In the genomic region with DNA sequence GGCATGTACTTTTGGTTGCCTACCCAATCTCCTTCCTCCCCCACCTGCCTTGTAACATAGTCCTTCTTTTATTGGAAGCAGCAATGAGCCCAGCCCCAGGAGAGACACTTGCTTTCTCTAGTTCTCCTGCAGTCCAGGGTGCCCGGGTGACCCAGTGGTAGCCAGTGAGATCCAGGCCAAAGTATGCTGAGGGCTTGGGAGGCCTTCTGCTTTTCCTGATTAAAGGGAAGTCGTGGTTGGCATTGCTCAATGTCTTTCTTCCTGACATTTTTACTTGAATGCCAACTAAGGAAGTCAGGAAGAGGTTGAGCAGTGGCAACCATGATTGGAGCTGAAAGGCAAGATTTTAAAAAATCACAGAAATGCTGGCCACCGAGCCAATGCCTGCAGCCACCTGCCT, we compare ENCODE assay signal across 19 cellular contexts. TPM values are rescaled to one million over a fixed set of nuclear protein-coding genes. Genes with fewer than 3 reads are reported as not detected.
DNase-seq lines count a peak whose midpoint lies in the region; ATAC-seq, FAIRE-seq and TF ChIP-seq lines count a peak whose summit lies in the region.
"Had no signal": no experiment of that assay in that cellular context is flagged by ENCODE, and none has a peak within 500 bp of the region (broad histone marks: within the 10 kb centered on the region; RNA-seq: fewer than 3 reads in every experiment).

No MANE protein-coding gene starts in this region.

- H3K4me1 ChIP-seq in right lobe of liver (no peaks in the 10 kb centered on the region), HepG2 (ENCODE audit: insufficient read depth, low read length) (no peaks in the 10 kb centered on the region)
- H3K4me1 ChIP-seq: A549, body of pancreas, thyroid gland had no signal

- H3K36me3 ChIP-seq in right lobe of liver = no peaks in the 10 kb centered on the region
- H3K36me3 ChIP-seq in HepG2 (replicated peaks in 1 of 2; ENCODE audit: control insufficient read depth in 1 of 2, insufficient read depth in 2 of 2, low read length in 2 of 2) = no peaks in the 10 kb centered on the region
- H3K36me3 ChIP-seq: thyroid gland had no signal

- no peaks in the 10 kb centered on the region for H3K9me3 ChIP-seq in right lobe of liver
- no peaks in the 10 kb centered on the region for H3K9me3 ChIP-seq in HepG2 (ENCODE audit: low read length)
- H3K9me3 ChIP-seq: A549, body of pancreas, thyroid gland had no signal

- TF ChIP-seq EP300 in HepG2 (IDR thresholded peaks at IDR 0.05; ENCODE audit: low read depth in 2 of 2, low read length in 2 of 2) (no peak), HepG2 (CRISPR knock-in tag; IDR thresholded peaks at IDR 0.05; ENCODE audit: borderline replicate concordance) (no peak)

- H2AFZ ChIP-seq in HepG2 (ENCODE audit: low read length) = no peak overlapping the region

- H4K20me1 ChIP-seq in HepG2 (ENCODE audit: insufficient read depth, low read length) = no peaks in the 10 kb centered on the region

- intact Hi-C loops in right lobe of liver (cut with DNase I) (no loop called here), HepG2 (cut with micrococcal nuclease; ENCODE audit: unreplicated experiment) (no loop called here)

- H3K4me3 ChIP-seq in right lobe of liver = no peak overlapping the region
- no peak overlapping the region for H3K4me3 ChIP-seq in HepG2 (replicated peaks in 1 of 3; ENCODE audit: insufficient read depth in 1 of 3, low read depth in 2 of 3, low read length in 3 of 3)
- H3K4me3 ChIP-seq in foreskin fibroblast (ENCODE audit: low read depth in 1 of 2, low read length in 2 of 2) = no peak overlapping the region
- H3K4me3 ChIP-seq: A549, body of pancreas, thyroid gland had no signal

- TF ChIP-seq POLR2A in right lobe of liver (IDR thresholded peaks at IDR 0.05) (no peak), HepG2 (IDR thresholded peaks at IDR 0.05; ENCODE audit: insufficient read depth in 1 of 2, low read depth in 2 of 2, low read length in 2 of 2) (no peak)

- DNase-seq in right lobe of liver (peak in 1 of 3 donors; percentile 46), HepG2 (ENCODE audit: low spot score) (no peak), foreskin fibroblast (peak; percentile 10 to 19), midbrain (lab: John Stamatoyannopoulos, UW) (peak; percentile 34), EL (no peak), HPDE6-E6E7 (ENCODE audit: extremely low spot score) (no peak)
- DNase-seq: activated CD4-positive, alpha-beta T cell treated with anti-CD3 and anti-CD28 coated beads for 36 hours; activated naive CD4-positive, alpha-beta T cell treated with anti-CD3 and anti-CD28 coated beads for 36 hours; effector CD4-positive, alpha-beta T cell; GOT3; mesenchymal stem cell; RPMI8226; stimulated activated CD4-positive, alpha-beta T cell treated with anti-CD3 and anti-CD28 coated beads, Interleukin-4, amount 100 ng/mL, for 4 hours; thyroid gland had no signal

- no peak for FAIRE-seq in HepG2 (lab: Jason Lieb, UNC)
- FAIRE-seq: A549 had no signal

- H3K4me2 ChIP-seq in HepG2 (ENCODE audit: low read depth, low read length) = no peak overlapping the region
- H3K4me2 ChIP-seq: A549 had no signal

- TF ChIP-seq CTCF in right lobe of liver (IDR thresholded peaks at IDR 0.05) (no peak), HepG2 (CRISPR knock-in tag; IDR thresholded peaks at IDR 0.05) (no peak), foreskin fibroblast (IDR thresholded peaks at IDR 0.05; ENCODE audit: low read depth, low read length) (no peak)

- POLR2A ChIA-PET in HepG2 (lab: Yijun Ruan, JAX) = no interaction called here

- H3K27me3 ChIP-seq in right lobe of liver (no peaks in the 10 kb centered on the region), HepG2 (ENCODE audit: control insufficient read depth in 1 of 2, insufficient read depth in 2 of 2, low read length in 2 of 2) (peaks cover 0 to 1% of the 10 kb centered on the region in 2 experiments; a peak in 1 of 5 replicates)
- H3K27me3 ChIP-seq: body of pancreas, thyroid gland had no signal

- CTCF ChIA-PET in HepG2 (lab: Yijun Ruan, JAX; ENCODE audit: low intra/inter-chr PET ratio, low total read pairs) = no interaction called here

- H3K27ac ChIP-seq in right lobe of liver (no peak overlapping the region), HepG2 (ENCODE audit: extremely low read length, insufficient read depth, low read length) (no peak overlapping the region)
- H3K27ac ChIP-seq: A549, body of pancreas, thyroid gland had no signal

- ATAC-seq in right lobe of liver = peak; percentile 49 to 65 (median 58)
- ATAC-seq in HepG2 = no peak
- ATAC-seq in GM19324 (IDR thresholded peaks at IDR 0.05; ENCODE audit: low FRiP score, unreplicated experiment) = no peak
- ATAC-seq in HG02852 (IDR thresholded peaks at IDR 0.05; ENCODE audit: unreplicated experiment) = no peak
- ATAC-seq: A549; activated CD4-positive, alpha-beta T cell treated with anti-CD3 and anti-CD28 coated beads for 36 hours; body of pancreas had no signal

- 35% methylated on average over 3 of the region's 3 CpGs for WGBS in right lobe of liver (ENCODE audit: insufficient coverage, low coverage, low lambda C conversion rate, missing lambda C conversion rate)
- WGBS in HepG2 (ENCODE audit: low lambda C conversion rate) = 4% methylated on average over 3 of the region's 3 CpGs

- no peaks in the 10 kb centered on the region for H3K79me2 ChIP-seq in HepG2 (ENCODE audit: insufficient read depth, low read length)

- no peak overlapping the region for H3K9ac ChIP-seq in HepG2 (ENCODE audit: insufficient read depth, low read depth, low read length)

- BruUV-seq in HepG2 (replicated peaks; lab: Mats Ljungman, UMichigan) = no TSS peak

- TF ChIP-seq RAD21 in HepG2 (CRISPR knock-in tag; IDR thresholded peaks at IDR 0.05) = no peak

- in situ Hi-C loops in HepG2 (cut with HindIII; ENCODE audit: extremely low pct_ligation_motif_present, low pct_unique_long_range_greater_than_20kb) = no loop called here

TF ChIP-seq in HepG2, 621 proteins besides CTCF, POLR2A, EP300 and RAD21 (continues in another document):
- no peak for TF ChIP-seq ZFP90 (CRISPR knock-in tag; IDR thresholded peaks at IDR 0.05; ENCODE audit: borderline replicate concordance)
- TF ChIP-seq FOXK2 (IDR thresholded peaks at IDR 0.05) = no peak
- TF ChIP-seq ZFYVE20 (CRISPR knock-in tag; IDR thresholded peaks at IDR 0.05; ENCODE audit: borderline replicate concordance, low read depth) = no peak
- no peak for TF ChIP-seq ZNF607 (CRISPR knock-in tag; IDR thresholded peaks at IDR 0.05; ENCODE audit: borderline replicate concordance)
- no peak for TF ChIP-seq FOXA3 (CRISPR knock-in tag; IDR thresholded peaks at IDR 0.05)
- TF ChIP-seq HDAC6 (IDR thresholded peaks at IDR 0.05; ENCODE audit: low read depth, low read length) = no peak
- TF ChIP-seq ELF4 (CRISPR knock-in tag; IDR thresholded peaks at IDR 0.05; ENCODE audit: borderline replicate concordance) = no peak
- TF ChIP-seq, protein P1, sequence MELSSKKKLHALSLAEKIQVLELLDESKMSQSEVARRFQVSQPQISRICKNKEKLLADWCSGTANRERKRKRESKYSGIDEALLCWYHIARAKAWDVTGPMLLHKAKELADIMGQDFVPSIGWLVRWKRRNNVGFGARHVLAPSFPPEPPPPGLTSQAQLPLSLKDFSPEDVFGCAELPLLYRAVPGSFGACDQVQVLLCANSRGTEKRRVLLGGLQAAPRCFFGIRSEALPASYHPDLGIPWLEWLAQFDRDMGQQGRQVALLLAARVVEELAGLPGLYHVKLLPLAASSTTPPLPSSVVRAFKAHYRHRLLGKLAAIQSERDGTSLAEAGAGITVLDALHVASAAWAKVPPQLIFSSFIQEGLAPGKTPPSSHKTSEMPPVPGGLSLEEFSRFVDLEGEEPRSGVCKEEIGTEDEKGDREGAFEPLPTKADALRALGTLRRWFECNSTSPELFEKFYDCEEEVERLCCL (CRISPR knock-in tag; IDR thresholded peaks at IDR 0.05; ENCODE audit: borderline replicate concordance) = no peak
- no peak for TF ChIP-seq KLF6 (CRISPR knock-in tag; IDR thresholded peaks at IDR 0.05)

RNA-seq across cellular contexts. Expression of a gene that starts 25.7 kb away (rescaled TPM):
- not detected for total RNA-seq in right lobe of liver
- not detected in 2 replicates for total RNA-seq in HepG2 (2016; rRNA removed; fragmentation: Illumina TruSeq; extraction: Trizol)
- total RNA-seq in HepG2 (2016; cell fraction: cytosol; rRNA removed; fragmentation: Illumina TruSeq; extraction: Trizol; ENCODE audit: low read depth) = not detected in 2 replicates
- total RNA-seq in HepG2 (2016; cell fraction: insoluble cytoplasmic fraction; rRNA removed; fragmentation: Illumina TruSeq; extraction: Trizol) = not detected in 2 replicates
- not detected in 2 replicates for total RNA-seq in HepG2 (2016; cell fraction: membrane; rRNA removed; fragmentation: Illumina TruSeq; extraction: Trizol)
- not detected in 2 replicates for total RNA-seq in HepG2 (2016; cell fraction: nucleus; rRNA removed; fragmentation: Illumina TruSeq; extraction: Trizol)
- polyA plus RNA-seq in HepG2 (2011; rRNA removed) = not detected in 2 replicates
- not detected in 2 replicates for polyA plus RNA-seq in HepG2 (2011; cell fraction: cytosol; rRNA removed)
- polyA plus RNA-seq in HepG2 (2011; cell fraction: nucleus; rRNA removed) = not detected in 2 replicates
- not detected in 2 replicates for polyA plus RNA-seq in HepG2 (2012)
- polyA plus RNA-seq in HepG2 (2016; cell fraction: cytosol; fragmentation: Illumina TruSeq; extraction: Trizol; ENCODE audit: low read depth) = not detected in 2 replicates
- polyA plus RNA-seq in HepG2 (2016; cell fraction: insoluble cytoplasmic fraction; fragmentation: Illumina TruSeq; extraction: Trizol; ENCODE audit: low read depth) = not detected in 2 replicates
- not detected in 2 replicates for polyA plus RNA-seq in HepG2 (2016; cell fraction: membrane; fragmentation: Illumina TruSeq; extraction: Trizol; ENCODE audit: low read depth)
- polyA plus RNA-seq in HepG2 (2016; cell fraction: nucleus; fragmentation: Illumina TruSeq; extraction: Trizol; ENCODE audit: insufficient read depth, low read depth) = not detected in 2 replicates
- not detected in 2 replicates for polyA minus RNA-seq in HepG2 (2011; rRNA and poly(A)+ RNA removed; ENCODE audit: low replicate concordance)
- polyA minus RNA-seq in HepG2 (2011; cell fraction: cytosol; rRNA and poly(A)+ RNA removed) = not detected in 2 replicates
- not detected in 2 replicates for polyA minus RNA-seq in HepG2 (2011; cell fraction: nucleus; rRNA and poly(A)+ RNA removed)
- total RNA-seq: activated CD4-positive, alpha-beta T cell treated with anti-CD3 and anti-CD28 coated beads for 36 hours; activated naive CD4-positive, alpha-beta T cell treated with anti-CD3 and anti-CD28 coated beads for 36 hours; T-helper 2 cell treated with Interferon-gamma antibody and Interleukin-4, amounts not matched to agents 100 ng/mL and 5 ng/mL, for 36 hours had no signal
- polyA plus RNA-seq: A549 had no signal

Comparison
In these comparisons a context has a peak if more than half of its experiments do, and no peak if none do; other contexts are left out.
1. ATAC-seq: peak in right lobe of liver (4 of 4); none in HepG2 (single experiment), GM19324 (single experiment) and HG02852 (single experiment).
2. DNase-seq: peak in foreskin fibroblast (2 of 2) and midbrain (single experiment); none in HepG2 (single experiment), EL (single experiment) and HPDE6-E6E7 (single experiment).